In genomic region chr6:161658216-161658615, GRCh38 we compare ENCODE assay signal across 15 cellular contexts.
DNase-seq lines count a peak whose midpoint lies in the region; TF ChIP-seq lines count a peak whose summit lies in the region.
"Had no signal": no experiment of that assay in that cellular context is flagged by ENCODE, and none has a peak within 500 bp of the region (broad histone marks: within the 10 kb centered on the region; RNA-seq: fewer than 3 reads in every experiment).

No MANE protein-coding gene starts in this region.

- in situ Hi-C loops in Caki2 (cut with HindIII; ENCODE audit: low pct_unique_long_range_greater_than_20kb, low sequenced_read_pairs): no loop called here
- in situ Hi-C loops in HAP-1 (cut with MboI; ENCODE audit: low sequenced_read_pairs): no loop called here

- TF ChIP-seq CTCF in kidney epithelial cell (IDR thresholded peaks at IDR 0.05; ENCODE audit: insufficient read depth, low read length, poor library complexity, severe bottlenecking) (no peak), ascending aorta (IDR thresholded peaks at IDR 0.05) (no peak), type B pancreatic cell (conservative IDR thresholded peaks at IDR 0.05) (no peak)

- peaks cover 5% of the 10 kb centered on the region for H3K4me1 Mint-ChIP-seq in type B pancreatic cell (ENCODE audit: unreplicated experiment)
- H3K4me1 Mint-ChIP-seq: B cell had no signal

- H3K36me3 ChIP-seq in kidney epithelial cell (ENCODE audit: control insufficient read depth, insufficient read depth, low read length): no peaks in the 10 kb centered on the region
- H3K36me3 ChIP-seq in ascending aorta: no peaks in the 10 kb centered on the region
- H3K36me3 ChIP-seq in HAP-1 (replicated peaks): no peaks in the 10 kb centered on the region

- H3K4me3 Mint-ChIP-seq in type B pancreatic cell: no peak overlapping the region
- H3K4me3 Mint-ChIP-seq: B cell; CD4-positive, alpha-beta T cell; HFFc6 had no signal

- no peaks in the 10 kb centered on the region for H3K9me3 ChIP-seq in ascending aorta
- no peaks in the 10 kb centered on the region for H3K9me3 ChIP-seq in HAP-1

- H3K27me3 ChIP-seq in kidney epithelial cell (ENCODE audit: control insufficient read depth, insufficient read depth, low read length): no peaks in the 10 kb centered on the region
- no peaks in the 10 kb centered on the region for H3K27me3 ChIP-seq in ascending aorta
- no peaks in the 10 kb centered on the region for H3K27me3 ChIP-seq in HAP-1 (ENCODE audit: low read depth)

- H3K9me3 Mint-ChIP-seq in type B pancreatic cell: peaks cover 6% of the 10 kb centered on the region

- peak; percentile 27 for DNase-seq in Caki2 (ENCODE audit: low read depth)
- peak; percentile 92 for DNase-seq in NCI-H69 (lab: John Stamatoyannopoulos, UW)
- DNase-seq in kidney epithelial cell (ENCODE audit: low read depth): peak; percentile 7
- DNase-seq in renal cortical epithelial cell (ENCODE audit: low read depth): peak; percentile 95
- no peak for DNase-seq in ascending aorta (ENCODE audit: low spot score in 2 of 2)
- DNase-seq in type B pancreatic cell (ENCODE audit: extremely low spot score, unreplicated experiment): no peak
- no peak for DNase-seq in HAP-1 (ENCODE audit: low spot score in 2 of 2)
- DNase-seq: C1 segment of cervical spinal cord; CD4-positive, alpha-beta T cell; DND-41; GDM1; HCEC 1CT; HFFc6 had no signal

- peaks cover 10% of the 10 kb centered on the region for H3K27me3 Mint-ChIP-seq in type B pancreatic cell
- H3K27me3 Mint-ChIP-seq: B cell; CD4-positive, alpha-beta T cell had no signal

- H3K4me3 ChIP-seq in kidney epithelial cell (ENCODE audit: low read depth, low read length): no peak overlapping the region
- H3K4me3 ChIP-seq in ascending aorta: no peak overlapping the region
- H3K4me3 ChIP-seq in HAP-1: no peak overlapping the region

- intact Hi-C loops in ascending aorta (cut with DNase I): no loop called here

- no peak overlapping the region for H3K27ac Mint-ChIP-seq in type B pancreatic cell
- H3K27ac Mint-ChIP-seq: B cell; CD4-positive, alpha-beta T cell; HFFc6 had no signal

- H3K4me1 ChIP-seq in ascending aorta (no peaks in the 10 kb centered on the region), HAP-1 (no peaks in the 10 kb centered on the region)

- H3K27ac ChIP-seq in ascending aorta: no peak overlapping the region
- H3K27ac ChIP-seq: HL-60 had no signal

- H3K36me3 Mint-ChIP-seq in type B pancreatic cell: no peaks in the 10 kb centered on the region

Comparison
In these comparisons a context has a peak if more than half of its experiments do, and no peak if none do; other contexts are left out.
1. DNase-seq: peak in Caki2 (single experiment), NCI-H69 (single experiment), kidney epithelial cell (single experiment) and renal cortical epithelial cell (single experiment); none in ascending aorta (0 of 2), type B pancreatic cell (single experiment) and HAP-1 (0 of 2).